Comparison of ENCODE assay signal across 8 cellular contexts in genomic region chr6:158475344-158476302, GRCh38.
DNase-seq lines count a peak whose midpoint lies in the region; ATAC-seq and TF ChIP-seq lines count a peak whose summit lies in the region.

No MANE protein-coding gene starts in this region.

- no peak for TF ChIP-seq EP300 in sigmoid colon (IDR thresholded peaks at IDR 0.05)

- H4K20me1 ChIP-seq in DOHH2 (ENCODE audit: control insufficient read depth, insufficient read depth, low read depth, low read length), result no peaks in the 10 kb centered on the region

- H3F3A ChIP-seq in DOHH2 (ENCODE audit: control insufficient read depth, insufficient read depth), result no peaks in the 10 kb centered on the region

- no peaks in the 10 kb centered on the region for H3K9me3 ChIP-seq in DOHH2 (ENCODE audit: control insufficient read depth, insufficient read depth, low read length)
- H3K9me3 ChIP-seq in sigmoid colon, result no peaks in the 10 kb centered on the region

- peak overlapping the region; percentile 12; the same call in 1 of the 2 replicates for H3K4me2 ChIP-seq in DOHH2 (ENCODE audit: low read length)

- intact Hi-C loops in sigmoid colon (cut with DNase I), result no loop called here

- H3K79me2 ChIP-seq in DOHH2 (ENCODE audit: control insufficient read depth, low read length), result no peaks in the 10 kb centered on the region

- DNase-seq in NCI-H748 treated with DMSO at 0.1 percent for 48 hours (lab: John Stamatoyannopoulos, UW), result peak; percentile 97
- no peak for DNase-seq in epithelial cell of prostate (ENCODE audit: low read depth, low spot score)
- DNase-seq in midbrain (lab: John Stamatoyannopoulos, UW), result no peak
- no peak for DNase-seq in sigmoid colon

- no peaks in the 10 kb centered on the region for H3K9me2 ChIP-seq in DOHH2 (replicated peaks; ENCODE audit: control insufficient read depth, low read length)

- no peak overlapping the region for H3K27ac ChIP-seq in DOHH2 (ENCODE audit: low read depth, low read length)
- peak overlapping the region; percentile 39 for H3K27ac ChIP-seq in epithelial cell of prostate
- peak overlapping the region; percentile 1 for H3K27ac ChIP-seq in temporal lobe (ENCODE audit: low read depth, low read length)
- H3K27ac ChIP-seq in sigmoid colon, result no peak overlapping the region

- H3K27me3 ChIP-seq in DOHH2 (ENCODE audit: control insufficient read depth, low read length) (no peaks in the 10 kb centered on the region), sigmoid colon (no peaks in the 10 kb centered on the region)

- H3K4me1 ChIP-seq in DOHH2 (ENCODE audit: control insufficient read depth, low read length) (peaks cover 19% of the 10 kb centered on the region), sigmoid colon (peaks cover 0 to 9% (median 0%) of the 10 kb centered on the region in 4 donors)

- TF ChIP-seq POLR2A in sigmoid colon (IDR thresholded peaks at IDR 0.05), result no peak

- no peak for TF ChIP-seq CTCF in DOHH2 (IDR thresholded peaks at IDR 0.05; ENCODE audit: low read depth, low read length, poor library complexity, severe bottlenecking)
- no peak for TF ChIP-seq CTCF in sigmoid colon (IDR thresholded peaks at IDR 0.05)

- 19 to 61% methylated on average over 15 of the region's 15 CpGs for WGBS in sigmoid colon, 2 donors

- H3K4me3 ChIP-seq in DOHH2 (ENCODE audit: low read length), result no peak overlapping the region
- no peak overlapping the region for H3K4me3 ChIP-seq in sigmoid colon

- ATAC-seq in GM19468 (IDR thresholded peaks at IDR 0.05; ENCODE audit: extremely low read depth, unreplicated experiment), result peak; percentile 79
- ATAC-seq in HG03439 (IDR thresholded peaks at IDR 0.05; ENCODE audit: unreplicated experiment), result peak; percentile 79

- H3K36me3 ChIP-seq in DOHH2 (ENCODE audit: control insufficient read depth, low read length), result peaks cover 23% of the 10 kb centered on the region
- H3K36me3 ChIP-seq in sigmoid colon, result peaks cover 6 to 11% (median 9%) of the 10 kb centered on the region in 4 donors

Comparison
In these comparisons a context has a peak if more than half of its experiments do, and no peak if none do; other contexts are left out.
1. H3K27ac ChIP-seq: peak in epithelial cell of prostate (single experiment) and temporal lobe (single experiment); none in DOHH2 (single experiment) and sigmoid colon (0 of 4).